Comparison of ENCODE assay signal across 8 cellular contexts in genomic region chr3:12995389-12996180, GRCh38.
DNase-seq lines count a peak whose midpoint lies in the region; ATAC-seq, FAIRE-seq and TF ChIP-seq lines count a peak whose summit lies in the region.

No MANE protein-coding gene starts in this region.

- no peak for FAIRE-seq in astrocyte (lab: Jason Lieb, UNC)

- no peak for TF ChIP-seq POLR2A in uterus (IDR thresholded peaks at IDR 0.05)
- TF ChIP-seq POLR2A in GM18505 (IDR thresholded peaks at IDR 0.05; ENCODE audit: borderline replicate concordance, extremely low read depth, insufficient read depth, insufficient read length), result no peak

- peak overlapping the region; percentile 34 for H3K9ac ChIP-seq in astrocyte (ENCODE audit: low read length)
- H3K9ac ChIP-seq in mucosa of rectum (ENCODE audit: low read depth in 1 of 2, low read length in 2 of 2), result peak overlapping the region; percentile 42 to 98

- intact Hi-C loops in uterus (cut with DNase I; ENCODE audit: low total_unique reads), result loop anchor here (10.0 kb wide), 1 partner anchor 101 kb away; no protein-coding TSS in a partner anchor

- no peaks in the 10 kb centered on the region for H3K9me3 Mint-ChIP-seq in activated naive CD4-positive, alpha-beta T cell treated with anti-CD3 and anti-CD28 coated beads, Interleukin-2, amount 10 ng/mL, durations not matched to agents 7 days and 5 days
- no peaks in the 10 kb centered on the region for H3K9me3 Mint-ChIP-seq in astrocyte (ENCODE audit: unreplicated experiment)

- peaks cover 41% of the 10 kb centered on the region for H3K4me1 Mint-ChIP-seq in activated naive CD4-positive, alpha-beta T cell treated with anti-CD3 and anti-CD28 coated beads, Interleukin-2, amount 10 ng/mL, durations not matched to agents 7 days and 5 days
- peaks cover 19% of the 10 kb centered on the region for H3K4me1 Mint-ChIP-seq in astrocyte (ENCODE audit: low read depth, unreplicated experiment)

- peaks cover 22% of the 10 kb centered on the region for H3K27me3 Mint-ChIP-seq in activated naive CD4-positive, alpha-beta T cell treated with anti-CD3 and anti-CD28 coated beads, Interleukin-2, amount 10 ng/mL, durations not matched to agents 7 days and 5 days
- H3K27me3 Mint-ChIP-seq in astrocyte (ENCODE audit: low read depth, unreplicated experiment), result peaks cover 5% of the 10 kb centered on the region

- CTCF ChIA-PET in activated naive CD4-positive, alpha-beta T cell treated with anti-CD3 and anti-CD28 coated beads, Interleukin-2, amount 10 ng/mL, durations not matched to agents 7 days and 5 days (lab: Charles Lee), result interaction anchor here (0.7 to 4.2 kb wide), 23 partner anchors 10 to 351 kb away, joined by 3 to 32 read pairs (median 3); no protein-coding TSS in a partner anchor
- CTCF ChIA-PET in GM10248 (lab: Yijun Ruan, JAX), result interaction anchor here (0.6 to 9.2 kb wide), 36 partner anchors 11 to 408 kb away, joined by 3 to 131 read pairs (median 3); no protein-coding TSS in a partner anchor

- H3K36me3 ChIP-seq in astrocyte (ENCODE audit: insufficient read depth, low read length) (no peaks in the 10 kb centered on the region), mucosa of rectum (ENCODE audit: control insufficient read depth in 2 of 2, insufficient read depth in 2 of 2, low read length in 2 of 2) (no peaks in the 10 kb centered on the region), uterus (no peaks in the 10 kb centered on the region)

- H3K9me3 ChIP-seq in astrocyte (ENCODE audit: insufficient read depth, low read depth, low read length), result no peaks in the 10 kb centered on the region
- no peaks in the 10 kb centered on the region for H3K9me3 ChIP-seq in mucosa of rectum (ENCODE audit: control insufficient read depth in 2 of 2, low read length in 2 of 2)
- H3K9me3 ChIP-seq in uterus, result no peaks in the 10 kb centered on the region

- peak overlapping the region; percentile 94 for H3K4me2 ChIP-seq in astrocyte (ENCODE audit: low read length)

- H3K4me1 ChIP-seq in astrocyte (ENCODE audit: insufficient read depth, low read length), result peaks cover 12% of the 10 kb centered on the region
- peaks cover 18 to 28% of the 10 kb centered on the region in 2 donors for H3K4me1 ChIP-seq in mucosa of rectum (ENCODE audit: control insufficient read depth in 2 of 2, insufficient read depth in 2 of 2, low read length in 2 of 2)
- H3K4me1 ChIP-seq in uterus, result no peaks in the 10 kb centered on the region

- TF ChIP-seq CTCF in astrocyte (IDR thresholded peaks at IDR 0.05; ENCODE audit: insufficient read depth, low read depth, low read length) (no peak), uterus (IDR thresholded peaks at IDR 0.05) (no peak), GM10248 (IDR thresholded peaks at IDR 0.05; ENCODE audit: control extremely low read depth, extremely low read depth, low read depth, missing control alignments) (no peak)

- H3K27ac ChIP-seq in astrocyte (ENCODE audit: low read depth, low read length) (no peak overlapping the region), mucosa of rectum (ENCODE audit: low read depth in 2 of 2, low read length in 2 of 2) (peak overlapping the region; percentile 93 to 95), uterus (peak overlapping the region; percentile 83 to 87)

- DNase-seq in activated naive CD4-positive, alpha-beta T cell treated with anti-CD3 and anti-CD28 coated beads, Interleukin-2, amount 10 ng/mL, durations not matched to agents 7 days and 5 days, result peak; percentile 16
- no peak for DNase-seq in activated naive CD4-positive, alpha-beta T cell treated with Interleukin-2 at 50 U/mL for 16 hours
- no peak for DNase-seq in astrocyte (ENCODE audit: low read depth)
- DNase-seq in uterus, result no peak
- no peak for DNase-seq in GM10248 (ENCODE audit: extremely low spot score)
- DNase-seq in activated gamma-delta T cell treated with Interleukin-2 at 50 U/mL for 16 hours, result no peak

- no peak overlapping the region for H3K27ac Mint-ChIP-seq in activated naive CD4-positive, alpha-beta T cell treated with anti-CD3 and anti-CD28 coated beads, Interleukin-2, amount 10 ng/mL, durations not matched to agents 7 days and 5 days
- peak overlapping the region; percentile 60 for H3K27ac Mint-ChIP-seq in astrocyte (ENCODE audit: unreplicated experiment)

- peaks cover 42% of the 10 kb centered on the region for H3K36me3 Mint-ChIP-seq in activated naive CD4-positive, alpha-beta T cell treated with anti-CD3 and anti-CD28 coated beads, Interleukin-2, amount 10 ng/mL, durations not matched to agents 7 days and 5 days
- no peaks in the 10 kb centered on the region for H3K36me3 Mint-ChIP-seq in astrocyte (ENCODE audit: low read depth, unreplicated experiment)

- H3K4me3 Mint-ChIP-seq in activated naive CD4-positive, alpha-beta T cell treated with anti-CD3 and anti-CD28 coated beads, Interleukin-2, amount 10 ng/mL, durations not matched to agents 7 days and 5 days, result peak overlapping the region; percentile 73
- H3K4me3 Mint-ChIP-seq in astrocyte (ENCODE audit: unreplicated experiment), result peak overlapping the region; percentile 85

- H3K27me3 ChIP-seq in astrocyte (ENCODE audit: insufficient read depth, low read length) (no peaks in the 10 kb centered on the region), mucosa of rectum (ENCODE audit: control insufficient read depth in 2 of 2, insufficient read depth in 2 of 2, low read length in 2 of 2) (no peaks in the 10 kb centered on the region), uterus (no peaks in the 10 kb centered on the region)

- H4K20me1 ChIP-seq in astrocyte (ENCODE audit: insufficient read depth, low read length), result peaks cover 7% of the 10 kb centered on the region

- H3K79me2 ChIP-seq in astrocyte (ENCODE audit: insufficient read depth, low read length), result no peaks in the 10 kb centered on the region

- POLR2A ChIA-PET in GM10248 (lab: Yijun Ruan, JAX), result interaction anchor here (0.6 to 0.8 kb wide), 2 partner anchors 16 to 164 kb away, joined by 3 read pairs; no protein-coding TSS in a partner anchor

- H3K4me3 ChIP-seq in astrocyte (ENCODE audit: insufficient read depth, low read depth, low read length), result no peak overlapping the region
- H3K4me3 ChIP-seq in mucosa of rectum (ENCODE audit: low read length in 2 of 2), result peak overlapping the region in 1 of 2 donors; percentile 34
- no peak overlapping the region for H3K4me3 ChIP-seq in uterus

- ATAC-seq in GM18505 (IDR thresholded peaks at IDR 0.05; ENCODE audit: unreplicated experiment), result no peak

- peak overlapping the region; percentile 95 for H2AFZ ChIP-seq in astrocyte (ENCODE audit: low read depth, low read length)
